ENCODE assay signal across 10 cellular contexts in genomic region chr2:217440000-217440399, GRCh38.
DNase-seq lines count a peak whose midpoint lies in the region; ATAC-seq, FAIRE-seq and TF ChIP-seq lines count a peak whose summit lies in the region.
"Had no signal": no experiment of that assay in that cellular context is flagged by ENCODE, and none has a peak within 500 bp of the region (broad histone marks: within the 10 kb centered on the region; RNA-seq: fewer than 3 reads in every experiment).

No MANE protein-coding gene starts in this region.

- intact Hi-C loops in thyroid gland (cut with DNase I) (loop anchor here (10.0 kb wide), 1 partner anchor 75 kb away; no protein-coding TSS in a partner anchor), PC-3 (cut with micrococcal nuclease) (loop anchor here (5.0 kb wide), 2 partner anchors 213 to 278 kb away; no protein-coding TSS in a partner anchor)

- POLR2A ChIA-PET in PC-3 (lab: Charles Lee; ENCODE audit: unreplicated experiment): no interaction called here

- peak in 1 of 2 donors; percentile 23 for TF ChIP-seq POLR2A in thyroid gland (IDR thresholded peaks at IDR 0.05)

- H4K20me1 ChIP-seq in PC-3 (ENCODE audit: low read length): no peaks in the 10 kb centered on the region

- no peaks in the 10 kb centered on the region for H3K9me3 ChIP-seq in thyroid gland
- no peaks in the 10 kb centered on the region for H3K9me3 ChIP-seq in PC-3 (ENCODE audit: low read length)

- BruUV-seq in PC-3 (replicated peaks; lab: Mats Ljungman, UMichigan): no TSS peak

- peaks cover 39 to 47% of the 10 kb centered on the region in 2 donors for H3K4me1 ChIP-seq in thyroid gland
- H3K4me1 ChIP-seq in PC-3 (ENCODE audit: insufficient read depth, low read length): peaks cover 14% of the 10 kb centered on the region

- 23 to 25% methylated on average over 1 of the region's 1 CpG for WGBS in thyroid gland, 2 donors

- no peak overlapping the region for H3K9ac ChIP-seq in PC-3 (ENCODE audit: low read length)
- H3K9ac ChIP-seq: parathyroid adenoma had no signal

- peaks cover 4% of the 10 kb centered on the region for H3F3A ChIP-seq in PC-3 (ENCODE audit: low read length, unreplicated experiment)

- peak overlapping the region; percentile 74 to 93 (median 83) for H3K27ac ChIP-seq in thyroid gland
- H3K27ac ChIP-seq in PC-3 (ENCODE audit: low read length): no peak overlapping the region
- H3K27ac ChIP-seq: parathyroid adenoma had no signal

- H3K4me3 ChIP-seq in thyroid gland (replicated peaks in 1 of 3) (no peak overlapping the region), foreskin fibroblast (ENCODE audit: low read depth in 1 of 2, low read length in 2 of 2) (no peak overlapping the region), PC-3 (ENCODE audit: low read length) (no peak overlapping the region)

- H3K79me2 ChIP-seq in PC-3 (ENCODE audit: low read length): no peaks in the 10 kb centered on the region
- H3K79me2 ChIP-seq: parathyroid adenoma had no signal

- H2AFZ ChIP-seq in PC-3 (ENCODE audit: low read length): no peak overlapping the region
- H2AFZ ChIP-seq: parathyroid adenoma had no signal

- peak; percentile 76 for ATAC-seq in HG02623 (IDR thresholded peaks at IDR 0.05; ENCODE audit: unreplicated experiment)
- ATAC-seq in HG03565 (IDR thresholded peaks at IDR 0.05; ENCODE audit: unreplicated experiment): peak; percentile 55
- no peak for ATAC-seq in PC-3

- H3K9me2 ChIP-seq in PC-3 (replicated peaks; ENCODE audit: low read length): no peaks in the 10 kb centered on the region

- no peak for TF ChIP-seq CTCF in thyroid gland (IDR thresholded peaks at IDR 0.05)
- no peak for TF ChIP-seq CTCF in foreskin fibroblast (IDR thresholded peaks at IDR 0.05; ENCODE audit: low read depth, low read length)
- no peak for TF ChIP-seq CTCF in PC-3 (conservative IDR thresholded peaks at IDR 0.05; ENCODE audit: low read depth, low read length)

- H3K4me2 ChIP-seq in PC-3 (ENCODE audit: low read length): no peak overlapping the region

- H3K27me3 ChIP-seq in thyroid gland: no peaks in the 10 kb centered on the region
- H3K27me3 ChIP-seq in PC-3 (ENCODE audit: low read length): no peaks in the 10 kb centered on the region

- CTCF ChIA-PET in PC-3 (lab: Charles Lee): no interaction called here

- peak; percentile 80 for FAIRE-seq in GM19239 (lab: Jason Lieb, UNC)

- H3K36me3 ChIP-seq in thyroid gland: no peaks in the 10 kb centered on the region
- no peaks in the 10 kb centered on the region for H3K36me3 ChIP-seq in PC-3 (ENCODE audit: low read depth, low read length)

- DNase-seq in GM19239 (ENCODE audit: insufficient read length, low spot score): peak; percentile 9
- DNase-seq in thyroid gland: peak in 1 of 2 donors; percentile 14
- no peak for DNase-seq in foreskin fibroblast
- DNase-seq in PC-3: no peak
- DNase-seq in SK-N-DZ (ENCODE audit: low spot score): no peak
- DNase-seq: KG1, NCI-H446 had no signal
